Comparison of ENCODE assay signal across 8 cellular contexts in genomic region chr1:112390775-112391602, GRCh38. TPM values are rescaled to one million over a fixed set of nuclear protein-coding genes. Genes with fewer than 3 reads are reported as not detected.
A peak's percentile ranks its signal among the peaks of the same experiment; 100 is the strongest.
DNase-seq lines count a peak whose midpoint lies in the region; ATAC-seq and TF ChIP-seq lines count a peak whose summit lies in the region.

No MANE protein-coding gene starts in this region.

- H3K4me3 ChIP-seq in right cardiac atrium (ENCODE audit: low read length): peak overlapping the region; percentile 60
- peak overlapping the region; percentile 34 to 38 for H3K4me3 ChIP-seq in uterus

- ATAC-seq in HG02840 (IDR thresholded peaks at IDR 0.05; ENCODE audit: low FRiP score, unreplicated experiment) (peak; percentile 55), T-helper 17 cell (peak; percentile 90), right cardiac atrium (peak; percentile 68 to 84)

- intact Hi-C loops in right cardiac atrium (cut with DNase I): loop anchor here in 3 of 4 donors (1.0 to 5.0 kb wide), 5 partner anchors 75 to 316 kb away; partner anchors contain the start of genes RHOC (in 2 of the 3), CAPZA1 (in 1 of the 3) and ST7L (in 1 of the 3)
- intact Hi-C loops in uterus (cut with DNase I; ENCODE audit: low total_unique reads): loop anchor here (5.0 kb wide), 1 partner anchor 76 kb away; no protein-coding TSS in a partner anchor

- H3K9me3 ChIP-seq in T-helper 17 cell (ENCODE audit: control insufficient read depth, low read length, poor library complexity, severe bottlenecking) (no peaks in the 10 kb centered on the region), right cardiac atrium (ENCODE audit: control insufficient read depth, low read length) (no peaks in the 10 kb centered on the region), uterus (no peaks in the 10 kb centered on the region)

- peaks cover 6% of the 10 kb centered on the region for H3K4me1 ChIP-seq in right cardiac atrium (ENCODE audit: control insufficient read depth, insufficient read depth, low read length)
- H3K4me1 ChIP-seq in uterus: peaks cover 13 to 18% of the 10 kb centered on the region in 2 donors

- H3K27me3 ChIP-seq in right cardiac atrium (ENCODE audit: control insufficient read depth, insufficient read depth) (no peaks in the 10 kb centered on the region), uterus (no peaks in the 10 kb centered on the region)

- DNase-seq in GM10248 (ENCODE audit: extremely low spot score): peak; percentile 85
- peak; percentile 98 for DNase-seq in NCI-H1694 treated with DMSO at 0.1 percent for 48 hours (lab: John Stamatoyannopoulos, UW)
- DNase-seq in T-helper 17 cell: peak; percentile 53 to 65 (median 60)
- DNase-seq in anterior cingulate cortex (lab: John Stamatoyannopoulos, UW): peak; percentile 7 to 93 (median 77)
- peak; percentile 88 to 95 (median 91) for DNase-seq in right cardiac atrium
- peak; percentile 92 for DNase-seq in putamen (ENCODE audit: low spot score)
- peak; percentile 91 to 94 for DNase-seq in uterus

- 5% methylated on average over 15 of the region's 15 CpGs for WGBS in right cardiac atrium

- TF ChIP-seq POLR2A in uterus (IDR thresholded peaks at IDR 0.05): no peak

- no peaks in the 10 kb centered on the region for H3K36me3 Mint-ChIP-seq in T-helper 17 cell (ENCODE audit: low read depth)

- H3K27ac Mint-ChIP-seq in T-helper 17 cell: peak overlapping the region; percentile 34

- peaks cover 36% of the 10 kb centered on the region for H3K27me3 Mint-ChIP-seq in T-helper 17 cell

- POLR2A ChIA-PET in GM10248 (lab: Yijun Ruan, JAX): interaction anchor here (0.8 kb wide), 1 partner anchor 73 kb away, joined by 9 read pairs; no protein-coding TSS in a partner anchor

- H3K4me3 Mint-ChIP-seq in T-helper 17 cell: peak overlapping the region; percentile 39

- TF ChIP-seq CTCF in GM10248 (IDR thresholded peaks at IDR 0.05; ENCODE audit: control extremely low read depth, extremely low read depth, low read depth, missing control alignments) (peak; percentile 85), uterus (IDR thresholded peaks at IDR 0.05) (peak; percentile 92 to 95 (median 93))

- H3K27ac ChIP-seq in right cardiac atrium (ENCODE audit: low read length): peak overlapping the region; percentile 93
- peak overlapping the region; percentile 92 to 99 for H3K27ac ChIP-seq in uterus

- H3K36me3 ChIP-seq in uterus: no peaks in the 10 kb centered on the region

- peaks cover 20% of the 10 kb centered on the region for H3K4me1 Mint-ChIP-seq in T-helper 17 cell

- CTCF ChIA-PET in GM10248 (lab: Yijun Ruan, JAX): interaction anchor here (0.7 to 7.9 kb wide), 60 partner anchors 8 to 741 kb away, joined by 3 to 105 read pairs (median 5); partner anchors contain the start of genes CAPZA1, MOV10, PPM1J and RHOC

RNA-seq across cellular contexts. Expression of gene CTTNBP2NL, which starts 5.0 kb away (rescaled TPM):
- total RNA-seq in T-helper 17 cell (under 1 TPM; 0.45 to 0.91 TPM), right cardiac atrium (10 to 100 TPM; 16.2 to 24.9 (median 16.8) TPM), uterus (10 to 100 TPM in 2 of 4 donors, 1 to 10 TPM in 2; 9.4 to 60.5 (median 15.6) TPM)
- 5.1 TPM for polyA plus RNA-seq in right cardiac atrium

Comparison
In these comparisons a context has a peak if more than half of its experiments do, and no peak if none do; other contexts are left out.
1. Peak in every context shown above with its lines: DNase-seq, ATAC-seq, H3K4me3 ChIP-seq and H3K27ac ChIP-seq.
2. RNA of gene CTTNBP2NL, which starts 5.0 kb away (total RNA-seq): 9.4 to 60.5 TPM in uterus and 16.2 to 24.9 TPM in right cardiac atrium; 0.45 to 0.91 TPM in T-helper 17 cell; every median in the first group is over 4 times any median in the second.